1 cellular context compared by ENCODE assay signal in the genomic region with DNA sequence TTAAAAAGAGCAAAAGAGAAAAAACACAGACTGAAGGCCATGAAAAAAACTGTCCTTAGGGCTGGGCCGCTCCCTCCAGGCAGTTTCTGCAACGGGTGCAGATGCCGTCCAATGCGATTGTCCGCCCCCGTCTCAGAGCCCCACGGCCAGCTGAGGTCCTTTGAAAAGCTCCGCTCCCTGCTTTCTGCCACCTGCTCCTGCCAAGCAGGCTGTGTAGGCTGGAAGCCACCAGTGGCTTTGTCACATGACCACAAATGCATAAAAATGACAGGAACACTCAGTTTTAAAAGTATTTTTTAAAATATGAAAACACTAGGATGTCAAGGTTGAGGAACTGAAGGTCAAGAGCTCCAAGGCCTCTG.
TF ChIP-seq lines count a peak whose summit lies in the region.

No MANE protein-coding gene starts in this region.

TF ChIP-seq in H1, 55 proteins besides CTCF, POLR2A, EP300 and RAD21:
- TF ChIP-seq, protein P1, sequence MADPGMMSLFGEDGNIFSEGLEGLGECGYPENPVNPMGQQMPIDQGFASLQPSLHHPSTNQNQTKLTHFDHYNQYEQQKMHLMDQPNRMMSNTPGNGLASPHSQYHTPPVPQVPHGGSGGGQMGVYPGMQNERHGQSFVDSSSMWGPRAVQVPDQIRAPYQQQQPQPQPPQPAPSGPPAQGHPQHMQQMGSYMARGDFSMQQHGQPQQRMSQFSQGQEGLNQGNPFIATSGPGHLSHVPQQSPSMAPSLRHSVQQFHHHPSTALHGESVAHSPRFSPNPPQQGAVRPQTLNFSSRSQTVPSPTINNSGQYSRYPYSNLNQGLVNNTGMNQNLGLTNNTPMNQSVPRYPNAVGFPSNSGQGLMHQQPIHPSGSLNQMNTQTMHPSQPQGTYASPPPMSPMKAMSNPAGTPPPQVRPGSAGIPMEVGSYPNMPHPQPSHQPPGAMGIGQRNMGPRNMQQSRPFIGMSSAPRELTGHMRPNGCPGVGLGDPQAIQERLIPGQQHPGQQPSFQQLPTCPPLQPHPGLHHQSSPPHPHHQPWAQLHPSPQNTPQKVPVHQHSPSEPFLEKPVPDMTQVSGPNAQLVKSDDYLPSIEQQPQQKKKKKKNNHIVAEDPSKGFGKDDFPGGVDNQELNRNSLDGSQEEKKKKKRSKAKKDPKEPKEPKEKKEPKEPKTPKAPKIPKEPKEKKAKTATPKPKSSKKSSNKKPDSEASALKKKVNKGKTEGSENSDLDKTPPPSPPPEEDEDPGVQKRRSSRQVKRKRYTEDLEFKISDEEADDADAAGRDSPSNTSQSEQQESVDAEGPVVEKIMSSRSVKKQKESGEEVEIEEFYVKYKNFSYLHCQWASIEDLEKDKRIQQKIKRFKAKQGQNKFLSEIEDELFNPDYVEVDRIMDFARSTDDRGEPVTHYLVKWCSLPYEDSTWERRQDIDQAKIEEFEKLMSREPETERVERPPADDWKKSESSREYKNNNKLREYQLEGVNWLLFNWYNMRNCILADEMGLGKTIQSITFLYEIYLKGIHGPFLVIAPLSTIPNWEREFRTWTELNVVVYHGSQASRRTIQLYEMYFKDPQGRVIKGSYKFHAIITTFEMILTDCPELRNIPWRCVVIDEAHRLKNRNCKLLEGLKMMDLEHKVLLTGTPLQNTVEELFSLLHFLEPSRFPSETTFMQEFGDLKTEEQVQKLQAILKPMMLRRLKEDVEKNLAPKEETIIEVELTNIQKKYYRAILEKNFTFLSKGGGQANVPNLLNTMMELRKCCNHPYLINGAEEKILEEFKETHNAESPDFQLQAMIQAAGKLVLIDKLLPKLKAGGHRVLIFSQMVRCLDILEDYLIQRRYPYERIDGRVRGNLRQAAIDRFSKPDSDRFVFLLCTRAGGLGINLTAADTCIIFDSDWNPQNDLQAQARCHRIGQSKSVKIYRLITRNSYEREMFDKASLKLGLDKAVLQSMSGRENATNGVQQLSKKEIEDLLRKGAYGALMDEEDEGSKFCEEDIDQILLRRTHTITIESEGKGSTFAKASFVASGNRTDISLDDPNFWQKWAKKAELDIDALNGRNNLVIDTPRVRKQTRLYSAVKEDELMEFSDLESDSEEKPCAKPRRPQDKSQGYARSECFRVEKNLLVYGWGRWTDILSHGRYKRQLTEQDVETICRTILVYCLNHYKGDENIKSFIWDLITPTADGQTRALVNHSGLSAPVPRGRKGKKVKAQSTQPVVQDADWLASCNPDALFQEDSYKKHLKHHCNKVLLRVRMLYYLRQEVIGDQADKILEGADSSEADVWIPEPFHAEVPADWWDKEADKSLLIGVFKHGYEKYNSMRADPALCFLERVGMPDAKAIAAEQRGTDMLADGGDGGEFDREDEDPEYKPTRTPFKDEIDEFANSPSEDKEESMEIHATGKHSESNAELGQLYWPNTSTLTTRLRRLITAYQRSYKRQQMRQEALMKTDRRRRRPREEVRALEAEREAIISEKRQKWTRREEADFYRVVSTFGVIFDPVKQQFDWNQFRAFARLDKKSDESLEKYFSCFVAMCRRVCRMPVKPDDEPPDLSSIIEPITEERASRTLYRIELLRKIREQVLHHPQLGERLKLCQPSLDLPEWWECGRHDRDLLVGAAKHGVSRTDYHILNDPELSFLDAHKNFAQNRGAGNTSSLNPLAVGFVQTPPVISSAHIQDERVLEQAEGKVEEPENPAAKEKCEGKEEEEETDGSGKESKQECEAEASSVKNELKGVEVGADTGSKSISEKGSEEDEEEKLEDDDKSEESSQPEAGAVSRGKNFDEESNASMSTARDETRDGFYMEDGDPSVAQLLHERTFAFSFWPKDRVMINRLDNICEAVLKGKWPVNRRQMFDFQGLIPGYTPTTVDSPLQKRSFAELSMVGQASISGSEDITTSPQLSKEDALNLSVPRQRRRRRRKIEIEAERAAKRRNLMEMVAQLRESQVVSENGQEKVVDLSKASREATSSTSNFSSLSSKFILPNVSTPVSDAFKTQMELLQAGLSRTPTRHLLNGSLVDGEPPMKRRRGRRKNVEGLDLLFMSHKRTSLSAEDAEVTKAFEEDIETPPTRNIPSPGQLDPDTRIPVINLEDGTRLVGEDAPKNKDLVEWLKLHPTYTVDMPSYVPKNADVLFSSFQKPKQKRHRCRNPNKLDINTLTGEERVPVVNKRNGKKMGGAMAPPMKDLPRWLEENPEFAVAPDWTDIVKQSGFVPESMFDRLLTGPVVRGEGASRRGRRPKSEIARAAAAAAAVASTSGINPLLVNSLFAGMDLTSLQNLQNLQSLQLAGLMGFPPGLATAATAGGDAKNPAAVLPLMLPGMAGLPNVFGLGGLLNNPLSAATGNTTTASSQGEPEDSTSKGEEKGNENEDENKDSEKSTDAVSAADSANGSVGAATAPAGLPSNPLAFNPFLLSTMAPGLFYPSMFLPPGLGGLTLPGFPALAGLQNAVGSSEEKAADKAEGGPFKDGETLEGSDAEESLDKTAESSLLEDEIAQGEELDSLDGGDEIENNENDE (IDR thresholded peaks at IDR 0.05; ENCODE audit: insufficient replicate concordance, low read length) = no peak
- TF ChIP-seq JUN (IDR thresholded peaks at IDR 0.05; ENCODE audit: low read depth, low read length) (no peak), SRF (IDR thresholded peaks at IDR 0.05; ENCODE audit: low read depth, low read length) (no peak), BACH1 (IDR thresholded peaks at IDR 0.05; ENCODE audit: low read length) (no peak), RBBP5 (IDR thresholded peaks at IDR 0.05; ENCODE audit: borderline replicate concordance, low read depth, low read length) (no peak), ASH2L (IDR thresholded peaks at IDR 0.05; ENCODE audit: low read length) (no peak), SP2 (IDR thresholded peaks at IDR 0.05; ENCODE audit: low read length) (no peak), BCL11A (IDR thresholded peaks at IDR 0.05; ENCODE audit: low read depth in 2 of 2, low read length in 2 of 2) (no peak), FOSL1 (IDR thresholded peaks at IDR 0.05; ENCODE audit: insufficient read depth, low read depth, low read length) (no peak), SIN3A (conservative IDR thresholded peaks at IDR 0.05 in 1 of 2, IDR thresholded peaks at IDR 0.05 in 1 of 2; ENCODE audit: low read depth in 1 of 2, low read length in 2 of 2) (no peak)
- TF ChIP-seq, protein P2, sequence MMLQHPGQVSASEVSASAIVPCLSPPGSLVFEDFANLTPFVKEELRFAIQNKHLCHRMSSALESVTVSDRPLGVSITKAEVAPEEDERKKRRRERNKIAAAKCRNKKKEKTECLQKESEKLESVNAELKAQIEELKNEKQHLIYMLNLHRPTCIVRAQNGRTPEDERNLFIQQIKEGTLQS (IDR thresholded peaks at IDR 0.05; ENCODE audit: insufficient read depth, low read depth, low read length) = no peak
- TF ChIP-seq, protein P3, sequence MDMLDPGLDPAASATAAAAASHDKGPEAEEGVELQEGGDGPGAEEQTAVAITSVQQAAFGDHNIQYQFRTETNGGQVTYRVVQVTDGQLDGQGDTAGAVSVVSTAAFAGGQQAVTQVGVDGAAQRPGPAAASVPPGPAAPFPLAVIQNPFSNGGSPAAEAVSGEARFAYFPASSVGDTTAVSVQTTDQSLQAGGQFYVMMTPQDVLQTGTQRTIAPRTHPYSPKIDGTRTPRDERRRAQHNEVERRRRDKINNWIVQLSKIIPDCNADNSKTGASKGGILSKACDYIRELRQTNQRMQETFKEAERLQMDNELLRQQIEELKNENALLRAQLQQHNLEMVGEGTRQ (IDR thresholded peaks at IDR 0.05; ENCODE audit: low read length) = no peak
